In the genomic region with DNA sequence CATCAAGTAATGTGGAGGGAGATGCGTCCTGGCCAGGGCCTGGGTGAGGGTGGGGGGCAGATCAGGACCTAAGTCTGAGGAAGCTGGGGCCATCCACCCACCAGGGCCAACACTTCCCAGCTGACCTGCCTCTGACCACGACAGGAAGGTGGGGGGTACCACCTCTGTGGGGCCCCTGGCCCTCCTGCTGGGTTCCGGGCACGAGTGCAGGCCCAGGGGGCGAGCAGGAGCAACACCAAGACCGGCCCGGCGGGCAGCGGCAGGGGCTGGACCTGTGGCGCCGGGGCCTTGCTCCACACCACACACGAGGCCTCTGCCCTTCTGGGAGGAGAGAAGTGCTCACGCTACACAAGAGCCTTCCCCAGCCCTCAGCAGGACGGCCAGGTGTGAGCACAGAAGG, we compare ENCODE assay signal across 1 cellular context.
TF ChIP-seq lines count a peak whose summit lies in the region.

No MANE protein-coding gene starts in this region.

TF ChIP-seq in IMR-90, 13 proteins besides CTCF, POLR2A, EP300 and RAD21 (continued from another document):
- TF ChIP-seq RFX5 (IDR thresholded peaks at IDR 0.05; ENCODE audit: low read depth, low read length) (no peak), SMC3 (IDR thresholded peaks at IDR 0.05; ENCODE audit: low read depth, low read length) (no peak), MAZ (IDR thresholded peaks at IDR 0.05; ENCODE audit: borderline replicate concordance, low read depth, low read length) (no peak), MAFK (IDR thresholded peaks at IDR 0.05; ENCODE audit: low read depth, low read length) (no peak), RCOR1 (IDR thresholded peaks at IDR 0.05; ENCODE audit: insufficient replicate concordance, low read length) (no peak), NFE2L2 (IDR thresholded peaks at IDR 0.05; ENCODE audit: low read depth, low read length) (no peak), CEBPB (IDR thresholded peaks at IDR 0.05; ENCODE audit: low read depth, low read length) (no peak), MXI1 (IDR thresholded peaks at IDR 0.05; ENCODE audit: borderline replicate concordance, low read depth, low read length) (no peak)
